Comparison of ENCODE assay signal across 35 cellular contexts in the genomic region with DNA sequence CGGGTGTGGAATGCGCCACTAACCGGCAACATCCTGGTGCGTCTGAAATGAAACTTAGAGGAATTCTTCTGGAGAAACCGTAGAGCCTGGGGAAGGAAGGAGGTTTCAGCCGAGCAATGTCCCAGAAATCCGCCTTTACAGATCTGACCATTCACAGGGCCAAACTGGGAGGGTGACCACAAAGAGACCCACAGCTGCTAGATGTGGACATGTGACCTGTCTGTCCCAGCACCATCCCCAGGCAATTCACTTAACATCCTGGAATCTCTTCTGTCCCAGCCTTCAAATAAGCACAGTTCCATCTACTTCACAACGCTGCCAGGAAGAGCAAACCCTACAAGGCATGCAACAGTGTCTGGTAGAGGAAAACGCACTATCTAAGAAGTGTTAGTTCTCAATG. TPM values are rescaled to one million over a fixed set of nuclear protein-coding genes. Genes with fewer than 3 reads are reported as not detected.
"Had no signal": no experiment of that assay in that cellular context is flagged by ENCODE, and none has a peak within 500 bp of the region (broad histone marks: within the 10 kb centered on the region; RNA-seq: fewer than 3 reads in every experiment).

No MANE protein-coding gene starts in this region.

- H3K27ac Mint-ChIP-seq: activated CD4-positive, alpha-beta memory T cell treated with anti-CD3 and anti-CD28 coated beads, Interleukin-2, amount 10 ng/mL, durations not matched to agents 7 days and 5 days; activated CD8-positive, alpha-beta memory T cell treated with anti-CD3 and anti-CD28 coated beads, Interleukin-2, amount 10 ng/mL, durations not matched to agents 7 days and 5 days; activated naive CD4-positive, alpha-beta T cell treated with anti-CD3 and anti-CD28 coated beads, Interleukin-2, amount 50 U/mL, for 24 hours; activated naive CD8-positive, alpha-beta T cell treated with anti-CD3 and anti-CD28 coated beads, Interleukin-2, amount 10 ng/mL, durations not matched to agents 7 days and 5 days; T-helper 1 cell treated with Interleukin-12 subunit alpha and Interleukin-12 subunit beta and Interleukin-4 antibody, amounts not matched to agents 30 μg/mL and 1 μg/mL, for 36 hours; T-helper 2 cell treated with Interferon-gamma antibody and Interleukin-4, amounts not matched to agents 5 μg/mL and 100 μg/mL, for 36 hours had no signal

- H3K27me3 ChIP-seq: body of pancreas, breast epithelium, SJSA1 had no signal

- H3K9ac ChIP-seq: KMS-11, SK-N-SH had no signal

- H3K27ac ChIP-seq: body of pancreas, breast epithelium, KMS-11, PC-9, SJSA1 had no signal

- H3K4me3 ChIP-seq: body of pancreas, breast epithelium, PC-9, SJSA1 had no signal

- H3K4me1 Mint-ChIP-seq: activated naive CD4-positive, alpha-beta T cell treated with anti-CD3 and anti-CD28 coated beads, Interleukin-2, amount 50 U/mL, for 24 hours; activated naive CD8-positive, alpha-beta T cell treated with anti-CD3 and anti-CD28 coated beads, Interleukin-2, amount 10 ng/mL, durations not matched to agents 7 days and 5 days had no signal

- H2AFZ ChIP-seq: PC-9 had no signal

- H3K27me3 Mint-ChIP-seq: activated CD4-positive, alpha-beta memory T cell treated with anti-CD3 and anti-CD28 coated beads, Interleukin-2, amount 10 ng/mL, durations not matched to agents 7 days and 5 days; activated CD8-positive, alpha-beta memory T cell treated with anti-CD3 and anti-CD28 coated beads, Interleukin-2, amount 10 ng/mL, durations not matched to agents 7 days and 5 days; activated naive CD4-positive, alpha-beta T cell treated with anti-CD3 and anti-CD28 coated beads, Interleukin-2, amount 50 U/mL, for 24 hours; activated naive CD8-positive, alpha-beta T cell treated with anti-CD3 and anti-CD28 coated beads, Interleukin-2, amount 10 ng/mL, durations not matched to agents 7 days and 5 days had no signal

- H3K9me3 Mint-ChIP-seq: activated CD4-positive, alpha-beta memory T cell treated with anti-CD3 and anti-CD28 coated beads, Interleukin-2, amount 10 ng/mL, durations not matched to agents 7 days and 5 days; activated naive CD4-positive, alpha-beta T cell treated with anti-CD3 and anti-CD28 coated beads, Interleukin-2, amount 50 U/mL, for 24 hours; activated naive CD8-positive, alpha-beta T cell treated with anti-CD3 and anti-CD28 coated beads, Interleukin-2, amount 10 ng/mL, durations not matched to agents 7 days and 5 days; T-helper 1 cell treated with Interleukin-12 subunit alpha and Interleukin-12 subunit beta and Interleukin-4 antibody, amounts not matched to agents 30 μg/mL and 1 μg/mL, for 36 hours; T-helper 2 cell treated with Interferon-gamma antibody and Interleukin-4, amounts not matched to agents 5 μg/mL and 100 μg/mL, for 36 hours had no signal

- H3K4me2 ChIP-seq: KMS-11, PC-9, SK-N-SH had no signal

- ATAC-seq: activated CD8-positive, alpha-beta memory T cell treated with anti-CD3 and anti-CD28 coated beads, Interleukin-2, amount 10 ng/mL, durations not matched to agents 7 days and 5 days; body of pancreas had no signal

- H3K36me3 Mint-ChIP-seq: activated naive CD4-positive, alpha-beta T cell treated with anti-CD3 and anti-CD28 coated beads, Interleukin-2, amount 50 U/mL, for 24 hours had no signal

- H3K4me3 Mint-ChIP-seq: activated CD4-positive, alpha-beta memory T cell treated with anti-CD3 and anti-CD28 coated beads, Interleukin-2, amount 10 ng/mL, durations not matched to agents 7 days and 5 days; activated CD8-positive, alpha-beta memory T cell treated with anti-CD3 and anti-CD28 coated beads, Interleukin-2, amount 10 ng/mL, durations not matched to agents 7 days and 5 days; activated naive CD4-positive, alpha-beta T cell treated with anti-CD3 and anti-CD28 coated beads, Interleukin-2, amount 50 U/mL, for 24 hours; activated naive CD8-positive, alpha-beta T cell treated with anti-CD3 and anti-CD28 coated beads, Interleukin-2, amount 10 ng/mL, durations not matched to agents 7 days and 5 days; T-helper 1 cell treated with Interleukin-12 subunit alpha and Interleukin-12 subunit beta and Interleukin-4 antibody, amounts not matched to agents 30 μg/mL and 1 μg/mL, for 36 hours; T-helper 2 cell treated with Interferon-gamma antibody and Interleukin-4, amounts not matched to agents 5 μg/mL and 100 μg/mL, for 36 hours had no signal

- H3K4me1 ChIP-seq: SJSA1 had no signal

- FAIRE-seq: astrocyte, RCC 7860, TTC549 had no signal

- H3K9me3 ChIP-seq: body of pancreas, breast epithelium, SJSA1, SK-N-SH had no signal

- DNase-seq: activated CD4-positive, alpha-beta memory T cell treated with anti-CD3 and anti-CD28 coated beads, Interleukin-2, amount 10 ng/mL, durations not matched to agents 7 days and 5 days; activated CD4-positive, alpha-beta T cell treated with anti-CD3 and anti-CD28 coated beads for 4 hours; activated CD8-positive, alpha-beta memory T cell treated with anti-CD3 and anti-CD28 coated beads for 24 hours; activated CD8-positive, alpha-beta memory T cell treated with anti-CD3 and anti-CD28 coated beads, Interleukin-2, amount 10 ng/mL, durations not matched to agents 7 days and 5 days; activated CD8-positive, alpha-beta memory T cell treated with anti-CD3 and anti-CD28 coated beads, Interleukin-2, amount 50 U/mL, for 48 hours; activated effector memory CD4-positive, alpha-beta T cell treated with Interleukin-2 at 50 U/mL for 16 hours; activated naive CD8-positive, alpha-beta T cell treated with anti-CD3 and anti-CD28 coated beads, Interleukin-2, amount 10 ng/mL, durations not matched to agents 7 days and 5 days; activated T-cell treated with anti-CD3 and anti-CD28 coated beads, Interleukin-2, amount 50 U/mL, for 48 hours; body of pancreas; MM.1S; MV-4-11; NCI-H1092; NCI-H1436 treated with DMSO at 0.1 percent for 48 hours; NCI-H1694 treated with DMSO at 0.1 percent for 48 hours; NCI-H2029 treated with DMSO at 0.1 percent for 48 hours; NCI-H2107; NCI-H2171; NCI-H510A; NCI-H526; NCI-H748 treated with DMSO at 0.1 percent for 48 hours; NK-92 treated with Interleukin-12 subunit alpha and Interleukin-12 subunit beta, amount 100 ng/mL, for 24 hours; SHP77 treated with DMSO at 0.1 percent for 48 hours; SK-N-SH had no signal

- H3K36me3 ChIP-seq: breast epithelium had no signal

RNA-seq across cellular contexts. Expression of gene BIK, which starts 22.9 kb away (rescaled TPM):
- total RNA-seq: cardiac septum, LHCN-M2 had no signal
